Comparison of ENCODE assay signal across 11 cellular contexts in genomic region chr3:169562988-169563774, GRCh38.
A peak's percentile ranks its signal among the peaks of the same experiment; 100 is the strongest.
DNase-seq lines count a peak whose midpoint lies in the region; ATAC-seq and TF ChIP-seq lines count a peak whose summit lies in the region.
"Had no signal": no experiment of that assay in that cellular context is flagged by ENCODE, and none has a peak within 500 bp of the region (broad histone marks: within the 10 kb centered on the region; RNA-seq: fewer than 3 reads in every experiment).

No MANE protein-coding gene starts in this region.

- CTCF ChIA-PET in HCT116 (lab: Charles Lee) = no interaction called here
- CTCF ChIA-PET in Panc1 (lab: Charles Lee) = no interaction called here

- no peaks in the 10 kb centered on the region for H3K79me2 ChIP-seq in HCT116 (ENCODE audit: insufficient read depth, low read length)

- no peaks in the 10 kb centered on the region for H3K36me3 ChIP-seq in HCT116 (ENCODE audit: control insufficient read depth in 1 of 2, insufficient read depth in 2 of 2, low read length in 2 of 2)
- H3K36me3 ChIP-seq in Panc1 (ENCODE audit: control insufficient read depth, insufficient read depth, low read length) = no peaks in the 10 kb centered on the region
- no peaks in the 10 kb centered on the region for H3K36me3 ChIP-seq in effector memory CD4-positive, alpha-beta T cell (ENCODE audit: control insufficient read depth, insufficient read depth, low read length)

- H3K27me3 ChIP-seq in HCT116 (ENCODE audit: insufficient read depth, low read length) = no peaks in the 10 kb centered on the region
- no peaks in the 10 kb centered on the region for H3K27me3 ChIP-seq in Panc1 (ENCODE audit: control insufficient read depth, insufficient read depth, low read length)
- no peaks in the 10 kb centered on the region for H3K27me3 ChIP-seq in effector memory CD4-positive, alpha-beta T cell (replicated peaks; ENCODE audit: control insufficient read depth, insufficient read depth, low read length, poor library complexity, severe bottlenecking)

- BruUV-seq in HCT116 (replicated peaks; lab: Mats Ljungman, UMichigan) = no TSS peak
- BruUV-seq in Panc1 (replicated peaks; lab: Mats Ljungman, UMichigan) = no TSS peak

- no peak overlapping the region for H3K4me2 ChIP-seq in HCT116 (ENCODE audit: low read length)

- H4K20me1 ChIP-seq in HCT116 (ENCODE audit: insufficient read depth) = no peaks in the 10 kb centered on the region; the same call in 1 of the 2 replicates

- in situ Hi-C loops in Panc1 (cut with HindIII; ENCODE audit: low pct_unique_long_range_greater_than_20kb, low sequenced_read_pairs) = no loop called here

- TF ChIP-seq CTCF in C4-2B (conservative IDR thresholded peaks at IDR 0.05) = peak; percentile 31
- TF ChIP-seq CTCF in HCT116 (IDR thresholded peaks at IDR 0.05 in 2 of 3, conservative IDR thresholded peaks at IDR 0.05 in 1 of 3; ENCODE audit: borderline replicate concordance in 1 of 3, insufficient read depth in 1 of 3, low read depth in 2 of 3, low read length in 2 of 3) = 0 out of 6 replicates have a peak, but pooled peaks have one; percentile 7 to 11 (median 10)
- TF ChIP-seq CTCF in Panc1 (IDR thresholded peaks at IDR 0.05) = peak; percentile 21; the same call in 1 of the 2 replicates
- peak; percentile 28 for TF ChIP-seq CTCF in fibroblast of the aortic adventitia (IDR thresholded peaks at IDR 0.05; ENCODE audit: insufficient read depth, low read length)

- H3K9me3 ChIP-seq in HCT116 (ENCODE audit: control insufficient read depth in 1 of 2, insufficient read depth in 1 of 2, low read depth in 1 of 2, low read length in 2 of 2) (no peaks in the 10 kb centered on the region), Panc1 (ENCODE audit: control insufficient read depth, insufficient read depth, low read depth, low read length) (no peaks in the 10 kb centered on the region)
- no peaks in the 10 kb centered on the region for H3K9me3 ChIP-seq in effector memory CD4-positive, alpha-beta T cell (ENCODE audit: control insufficient read depth, low read length)

- no peak for TF ChIP-seq POLR2A in HCT116 (IDR thresholded peaks at IDR 0.05; ENCODE audit: borderline replicate concordance, extremely low read depth, insufficient read depth, insufficient read length)

- H3K4me3 ChIP-seq in HCT116 (replicated peaks in 1 of 2; ENCODE audit: low read depth in 1 of 2, low read length in 2 of 2) (no peak overlapping the region), Panc1 (ENCODE audit: low read depth in 2 of 2, low read length in 2 of 2) (no peak overlapping the region), fibroblast of the aortic adventitia (ENCODE audit: low read depth, low read length) (no peak overlapping the region)
- H3K4me3 ChIP-seq in effector memory CD4-positive, alpha-beta T cell (ENCODE audit: insufficient read depth, low read depth, low read length, poor library complexity, severe bottlenecking) = no peak overlapping the region

- RAD21 ChIA-PET in HCT116 (lab: Charles Lee; ENCODE audit: low non-redundant PET in 1 of 2, low total read pairs in 2 of 2, uncharacterized antibody in 2 of 2, unreplicated experiment in 2 of 2) = interaction anchor here in 1 of 2 experiments (0.6 kb wide), 1 partner anchor 560 kb away, joined by 6 read pairs; no protein-coding TSS in a partner anchor

- POLR2A ChIA-PET in HCT116 (lab: Charles Lee) = no interaction called here
- POLR2A ChIA-PET in Panc1 (lab: Charles Lee) = interaction anchor here (0.6 kb wide), 1 partner anchor 71 kb away, joined by 9 read pairs; no protein-coding TSS in a partner anchor

- H2AFZ ChIP-seq in HCT116 (ENCODE audit: low read depth, low read length, poor library complexity, severe bottlenecking) = no peak overlapping the region

- H3K4me1 ChIP-seq in HCT116 (ENCODE audit: control insufficient read depth in 1 of 2, insufficient read depth in 2 of 2, low read length in 2 of 2) = no peaks in the 10 kb centered on the region
- no peaks in the 10 kb centered on the region for H3K4me1 ChIP-seq in Panc1 (ENCODE audit: control insufficient read depth, insufficient read depth, low read length)
- no peaks in the 10 kb centered on the region for H3K4me1 ChIP-seq in effector memory CD4-positive, alpha-beta T cell (ENCODE audit: control insufficient read depth, insufficient read depth, low read length, poor library complexity, severe bottlenecking)

- ATAC-seq in HCT116 (0 out of 2 replicates have a peak, but pooled peaks have one; percentile 47), Panc1 (no peak), GM19455 (IDR thresholded peaks at IDR 0.05; ENCODE audit: unreplicated experiment) (no peak)

- no peak overlapping the region for H3K9ac ChIP-seq in HCT116 (ENCODE audit: low read length)

- H3K27ac ChIP-seq in C4-2B (no peak overlapping the region), HCT116 (ENCODE audit: low read depth, low read length) (no peak overlapping the region), Panc1 (ENCODE audit: low read length) (no peak overlapping the region)
- no peak overlapping the region for H3K27ac ChIP-seq in effector memory CD4-positive, alpha-beta T cell (ENCODE audit: insufficient read depth, low read length, poor library complexity, severe bottlenecking)

- intact Hi-C loops in HCT116 (cut with micrococcal nuclease) (no loop called here), Panc1 (cut with micrococcal nuclease; ENCODE audit: unreplicated experiment) (no loop called here)

- DNase-seq in HCT116 (ENCODE audit: low read depth, low spot score) (no peak), Panc1 (ENCODE audit: low read depth, low spot score) (no peak), fibroblast of the aortic adventitia (ENCODE audit: low read depth) (no peak), NCI-H2171 (lab: John Stamatoyannopoulos, UW) (no peak), T-helper 1 cell (no peak)
- no peak for DNase-seq in effector memory CD4-positive, alpha-beta T cell
- DNase-seq: activated CD4-positive, alpha-beta T cell treated with anti-CD3 and anti-CD28 coated beads, Interleukin-2, amount 10 ng/mL, durations not matched to agents 24 days and 14 days; NCI-H524 treated with DMSO at 0.1 percent for 48 hours; stimulated activated naive CD4-positive, alpha-beta T cell had no signal

- TF ChIP-seq RAD21 in HCT116 (IDR thresholded peaks at IDR 0.05; ENCODE audit: low read depth) = peak; percentile 12; the same call in 1 of the 2 replicates

- H3K9me2 ChIP-seq in HCT116 (ENCODE audit: insufficient read depth) = no peaks in the 10 kb centered on the region

TF ChIP-seq in HCT116, 20 proteins besides CTCF, POLR2A, EP300 and RAD21:
- TF ChIP-seq POLR2AphosphoS5 (IDR thresholded peaks at IDR 0.05; ENCODE audit: low read depth, low read length) (no peak), FOSL1 (IDR thresholded peaks at IDR 0.05; ENCODE audit: low read depth) (no peak), TCF7L2 (IDR thresholded peaks at IDR 0.05; ENCODE audit: borderline replicate concordance, extremely low read depth, insufficient read depth, insufficient read length) (no peak), ELF1 (IDR thresholded peaks at IDR 0.05; ENCODE audit: borderline replicate concordance, low read depth) (no peak), YY1 (IDR thresholded peaks at IDR 0.05; ENCODE audit: extremely low read depth, insufficient replicate concordance, low read depth, low read length) (no peak), ZNF274 (IDR thresholded peaks at IDR 0.05; ENCODE audit: low read depth, low read length) (no peak), SP1 (IDR thresholded peaks at IDR 0.05; ENCODE audit: low read depth) (no peak), SRF (IDR thresholded peaks at IDR 0.05; ENCODE audit: low read depth) (no peak), REST (IDR thresholded peaks at IDR 0.05; ENCODE audit: low read depth) (no peak), EZH2 (IDR thresholded peaks at IDR 0.05) (no peak)
TF ChIP-seq in HCT116: peak in this region for 0.
